8 cellular contexts compared by ENCODE assay signal in the genomic region with DNA sequence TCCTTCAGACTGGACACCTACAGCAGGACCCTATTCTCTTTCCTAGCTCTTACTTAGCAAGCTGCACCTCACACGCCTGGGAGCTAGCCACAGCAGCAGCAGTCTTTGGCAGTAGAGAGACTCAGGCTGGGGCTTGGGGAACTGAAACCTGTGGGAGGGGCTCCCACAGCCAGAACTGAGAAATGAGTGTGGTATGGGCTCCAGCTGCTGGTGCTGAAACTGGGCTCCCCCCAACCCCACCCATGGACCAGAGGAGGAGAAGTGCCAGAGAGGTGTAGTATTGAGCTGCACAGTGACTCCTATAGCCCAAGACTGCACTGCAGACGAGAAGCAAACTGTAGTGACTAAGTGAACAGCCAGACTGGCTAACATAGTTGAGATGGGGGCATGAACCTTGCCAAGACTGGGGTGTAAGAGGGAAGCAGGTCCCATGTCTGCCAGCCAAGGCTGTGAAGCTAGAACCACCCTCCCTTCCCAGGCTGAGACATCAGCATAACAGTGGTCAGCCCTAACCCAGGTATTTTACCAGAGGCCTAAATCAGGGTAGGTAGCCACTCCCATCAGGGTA.
A peak's percentile ranks its signal among the peaks of the same experiment; 100 is the strongest.
DNase-seq lines count a peak whose midpoint lies in the region; ATAC-seq and TF ChIP-seq lines count a peak whose summit lies in the region.

No MANE protein-coding gene starts in this region.

- ATAC-seq in GM18867 (IDR thresholded peaks at IDR 0.05; ENCODE audit: unreplicated experiment), result peak; percentile 92
- peak; percentile 94 for ATAC-seq in HG02642 (IDR thresholded peaks at IDR 0.05; ENCODE audit: poor library complexity, unreplicated experiment)
- no peak for ATAC-seq in foreskin keratinocyte

- peaks cover 8% of the 10 kb centered on the region for H3K9me3 Mint-ChIP-seq in mesothelial cell of epicardium

- H3K4me1 ChIP-seq in foreskin keratinocyte, result peaks cover 8% of the 10 kb centered on the region

- H3K27me3 ChIP-seq in foreskin keratinocyte, result no peaks in the 10 kb centered on the region

- DNase-seq in NOMO-1 treated with dmso at 0.1 percent for 144 hours (lab: John Stamatoyannopoulos, UW; ENCODE audit: unreplicated experiment) (peak; percentile 96), foreskin keratinocyte (no peak), mesothelial cell of epicardium (ENCODE audit: low spot score in 2 of 2, unreplicated experiment in 2 of 2) (no peak), NCI-H345 treated with DMSO at 0.1 percent for 48 hours (lab: John Stamatoyannopoulos, UW; ENCODE audit: unreplicated experiment) (no peak), COLO829 (ENCODE audit: low spot score) (no peak)
- DNase-seq in stimulated activated CD4-positive, alpha-beta T cell treated with anti-CD3 and anti-CD28 coated beads, Interleukin-4, amount 100 ng/mL, for 48 hours (ENCODE audit: low read depth in 2 of 2), result peak; percentile 27 to 55

- peaks cover 3% of the 10 kb centered on the region for H3K4me1 Mint-ChIP-seq in mesothelial cell of epicardium

- TF ChIP-seq CTCF in foreskin keratinocyte (conservative IDR thresholded peaks at IDR 0.05) (peak; percentile 10), mesothelial cell of epicardium (IDR thresholded peaks at IDR 0.05; ENCODE audit: unreplicated experiment) (no peak)

- H3K36me3 Mint-ChIP-seq in mesothelial cell of epicardium, result peaks cover 4% of the 10 kb centered on the region

- no peaks in the 10 kb centered on the region for H3K27me3 Mint-ChIP-seq in mesothelial cell of epicardium (ENCODE audit: low read depth)

- no peak overlapping the region for H3K4me3 Mint-ChIP-seq in mesothelial cell of epicardium

- H3K27ac Mint-ChIP-seq in mesothelial cell of epicardium, result no peak overlapping the region

- H3K27ac ChIP-seq in foreskin keratinocyte, result no peak overlapping the region

Comparison
In these comparisons a context has a peak if more than half of its experiments do, and no peak if none do; other contexts are left out.
1. DNase-seq: peak in NOMO-1 treated with dmso at 0.1 percent for 144 hours (single experiment) and stimulated activated CD4-positive, alpha-beta T cell treated with anti-CD3 and anti-CD28 coated beads, Interleukin-4, amount 100 ng/mL, for 48 hours (2 of 2); none in foreskin keratinocyte (0 of 2), mesothelial cell of epicardium (0 of 2), NCI-H345 treated with DMSO at 0.1 percent for 48 hours (single experiment) and COLO829 (single experiment).